In genomic region chr10:63465293-63466167, GRCh38 we compare ENCODE assay signal across 8 cellular contexts. TPM values are rescaled to one million over a fixed set of nuclear protein-coding genes. Genes with fewer than 3 reads are reported as not detected.
DNase-seq lines count a peak whose midpoint lies in the region; ATAC-seq and TF ChIP-seq lines count a peak whose summit lies in the region.

Gene JMJD1C (minus strand): TSS chr10:63465977. CDS start chr10:63465662, 315 bp downstream.

- H3K4me3 Mint-ChIP-seq in activated T-helper 1 cell treated with anti-CD3 and anti-CD28 coated beads, Interleukin-12 subunit alpha, Interleukin-12 subunit beta, Interleukin-2, Interleukin-4 antibody, amounts not matched to agents 30 ng/mL and 10 ng/mL and 1 ng/mL, durations not matched to agents 14 hours and 24 hours and 36 hours: peak within 1 kb of the TSS; percentile 90
- H3K4me3 Mint-ChIP-seq in naive B cell: peak within 1 kb of the TSS; percentile 92 to 100 (median 98)

- DNase-seq in D341Med (ENCODE audit: low spot score) (peak; percentile 81), HL-60 (ENCODE audit: low read depth in 1 of 2, low spot score in 1 of 2) (peak; percentile 55 to 69), Peyer's patch (peak; percentile 65 to 86 (median 86)), fibroblast of gingiva (ENCODE audit: low read depth) (peak; percentile 93), naive B cell (peak; percentile 76)
- peak; percentile 47 for DNase-seq in activated T-helper 1 cell treated with anti-CD3 and anti-CD28 coated beads, Interleukin-12 subunit alpha, Interleukin-12 subunit beta, Interleukin-2, Interleukin-4 antibody, amounts not matched to agents 30 ng/mL and 10 ng/mL and 1 ng/mL, durations not matched to agents 14 hours and 24 hours and 36 hours (ENCODE audit: low spot score)
- peak; percentile 58 for DNase-seq in stimulated activated naive CD4-positive, alpha-beta T cell treated with Interleukin-2 at 50 U/mL for 16 hours (lab: John Stamatoyannopoulos, UW)

- peak; percentile 68 for ATAC-seq in GM19455 (IDR thresholded peaks at IDR 0.05; ENCODE audit: unreplicated experiment)
- peak; percentile 73 to 74 for ATAC-seq in naive B cell (ENCODE audit: low read depth in 2 of 2)

- H3K36me3 Mint-ChIP-seq in activated T-helper 1 cell treated with anti-CD3 and anti-CD28 coated beads, Interleukin-12 subunit alpha, Interleukin-12 subunit beta, Interleukin-2, Interleukin-4 antibody, amounts not matched to agents 30 ng/mL and 10 ng/mL and 1 ng/mL, durations not matched to agents 14 hours and 24 hours and 36 hours (ENCODE audit: low read depth): peaks cover 4% of the 10 kb centered on the region
- no peaks in the 10 kb centered on the region for H3K36me3 Mint-ChIP-seq in naive B cell

- peaks cover 21% of the 10 kb centered on the region for H3K4me1 Mint-ChIP-seq in activated T-helper 1 cell treated with anti-CD3 and anti-CD28 coated beads, Interleukin-12 subunit alpha, Interleukin-12 subunit beta, Interleukin-2, Interleukin-4 antibody, amounts not matched to agents 30 ng/mL and 10 ng/mL and 1 ng/mL, durations not matched to agents 14 hours and 24 hours and 36 hours (ENCODE audit: low read depth)
- H3K4me1 Mint-ChIP-seq in naive B cell: peaks cover 11 to 27% (median 12%) of the 10 kb centered on the region in 3 donors

- TF ChIP-seq CTCF in HL-60 (IDR thresholded peaks at IDR 0.05; ENCODE audit: insufficient read depth, low read length) (no peak), Peyer's patch (IDR thresholded peaks at IDR 0.05) (no peak)

- H3K4me3 ChIP-seq in HL-60 (replicated peaks; ENCODE audit: insufficient read depth, low read length) (peak within 1 kb of the TSS; percentile 91), Peyer's patch (peak within 1 kb of the TSS; percentile 54 to 97 (median 70))

- intact Hi-C loops in activated T-helper 1 cell treated with anti-CD3 and anti-CD28 coated beads, Interleukin-12 subunit alpha, Interleukin-12 subunit beta, Interleukin-2, Interleukin-4 antibody, amounts not matched to agents 30 ng/mL and 10 ng/mL and 1 ng/mL, durations not matched to agents 14 hours and 24 hours and 36 hours (cut with micrococcal nuclease): loop anchor here (2.0 to 10.0 kb wide), 7 partner anchors 55 to 293 kb away; partner anchors contain the start of gene REEP3

- no peaks in the 10 kb centered on the region for H3K36me3 ChIP-seq in Peyer's patch

- peaks cover 28% of the 10 kb centered on the region for H3K27me3 Mint-ChIP-seq in activated T-helper 1 cell treated with anti-CD3 and anti-CD28 coated beads, Interleukin-12 subunit alpha, Interleukin-12 subunit beta, Interleukin-2, Interleukin-4 antibody, amounts not matched to agents 30 ng/mL and 10 ng/mL and 1 ng/mL, durations not matched to agents 14 hours and 24 hours and 36 hours (ENCODE audit: insufficient read depth)
- no peaks in the 10 kb centered on the region for H3K27me3 Mint-ChIP-seq in naive B cell

- TF ChIP-seq POLR2A in Peyer's patch (IDR thresholded peaks at IDR 0.05): peak; percentile 53 to 72

- no peaks in the 10 kb centered on the region for H3K27me3 ChIP-seq in HL-60 (ENCODE audit: insufficient read depth, poor library complexity, severe bottlenecking)
- H3K27me3 ChIP-seq in Peyer's patch: no peaks in the 10 kb centered on the region

- H3K27ac ChIP-seq in HL-60 (replicated peaks) (peak within 1 kb of the TSS; percentile 79), Peyer's patch (peak within 1 kb of the TSS; percentile 61 to 95 (median 88))

- no peaks in the 10 kb centered on the region for H3K9me3 ChIP-seq in Peyer's patch

- peak within 1 kb of the TSS; percentile 68 for H3K27ac Mint-ChIP-seq in activated T-helper 1 cell treated with anti-CD3 and anti-CD28 coated beads, Interleukin-12 subunit alpha, Interleukin-12 subunit beta, Interleukin-2, Interleukin-4 antibody, amounts not matched to agents 30 ng/mL and 10 ng/mL and 1 ng/mL, durations not matched to agents 14 hours and 24 hours and 36 hours
- H3K27ac Mint-ChIP-seq in naive B cell: peak within 1 kb of the TSS; percentile 91 to 95 (median 94)

- no peaks in the 10 kb centered on the region for H3K9me3 Mint-ChIP-seq in activated T-helper 1 cell treated with anti-CD3 and anti-CD28 coated beads, Interleukin-12 subunit alpha, Interleukin-12 subunit beta, Interleukin-2, Interleukin-4 antibody, amounts not matched to agents 30 ng/mL and 10 ng/mL and 1 ng/mL, durations not matched to agents 14 hours and 24 hours and 36 hours
- no peaks in the 10 kb centered on the region for H3K9me3 Mint-ChIP-seq in naive B cell

- H3K4me1 ChIP-seq in Peyer's patch: no peaks in the 10 kb centered on the region

RNA-seq across cellular contexts. Expression of gene JMJD1C, which starts in this region (rescaled TPM):
- total RNA-seq in Peyer's patch: 100 to 1,000 TPM in 3 of 4 donors, 10 to 100 TPM in 1; 92.0 to 153 (median 124) TPM
- total RNA-seq in activated T-helper 1 cell treated with anti-CD3 and anti-CD28 coated beads, Interleukin-12 subunit alpha, Interleukin-12 subunit beta, Interleukin-2, Interleukin-4 antibody, amounts not matched to agents 30 ng/mL and 10 ng/mL and 1 ng/mL, durations not matched to agents 14 hours and 24 hours and 36 hours: 47.3 and 48.0 TPM in 2 replicates
- polyA plus RNA-seq in naive B cell (ENCODE audit: low read depth in 6 of 6): 100 to 1,000 TPM in 5 of 6 donors, 10 to 100 TPM in 1; 51.7 to 154 (median 124) TPM

Comparison
In these comparisons a context has a peak if more than half of its experiments do, and no peak if none do; other contexts are left out.
1. Peak in every context shown above with its lines: DNase-seq, ATAC-seq, H3K4me3 ChIP-seq and H3K27ac ChIP-seq.